1 cellular context compared by ENCODE assay signal in genomic region chr15:73630030-73630429, GRCh38.
TF ChIP-seq lines count a peak whose summit lies in the region.

No MANE protein-coding gene starts in this region.

TF ChIP-seq in H1, 55 proteins besides CTCF, POLR2A, EP300 and RAD21:
- no peak for TF ChIP-seq RFX5 (IDR thresholded peaks at IDR 0.05; ENCODE audit: borderline replicate concordance, low read depth, low read length)
- no peak for TF ChIP-seq HDAC6 (IDR thresholded peaks at IDR 0.05; ENCODE audit: low read depth, low read length)
- no peak for TF ChIP-seq CHD2 (IDR thresholded peaks at IDR 0.05; ENCODE audit: low read length)
- TF ChIP-seq, protein P1, sequence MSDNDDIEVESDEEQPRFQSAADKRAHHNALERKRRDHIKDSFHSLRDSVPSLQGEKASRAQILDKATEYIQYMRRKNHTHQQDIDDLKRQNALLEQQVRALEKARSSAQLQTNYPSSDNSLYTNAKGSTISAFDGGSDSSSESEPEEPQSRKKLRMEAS (IDR thresholded peaks at IDR 0.05): no peak
- no peak for TF ChIP-seq SIN3A (conservative IDR thresholded peaks at IDR 0.05 in 1 of 2, IDR thresholded peaks at IDR 0.05 in 1 of 2; ENCODE audit: low read depth in 1 of 2, low read length in 2 of 2)
- TF ChIP-seq SP4 (IDR thresholded peaks at IDR 0.05; ENCODE audit: low read length): no peak
- TF ChIP-seq NANOG (IDR thresholded peaks at IDR 0.05; ENCODE audit: insufficient read depth, low read depth, low read length, poor library complexity, severe bottlenecking): no peak
- no peak for TF ChIP-seq ASH2L (IDR thresholded peaks at IDR 0.05; ENCODE audit: low read length)
- TF ChIP-seq GABPA (IDR thresholded peaks at IDR 0.05; ENCODE audit: borderline replicate concordance, insufficient read depth, low read length): no peak
- TF ChIP-seq BCL11A (IDR thresholded peaks at IDR 0.05; ENCODE audit: low read depth in 2 of 2, low read length in 2 of 2): no peak
- no peak for TF ChIP-seq KDM5A (IDR thresholded peaks at IDR 0.05; ENCODE audit: low read length)
- TF ChIP-seq JUN (IDR thresholded peaks at IDR 0.05; ENCODE audit: low read depth, low read length): no peak
- no peak for TF ChIP-seq CBX8 (IDR thresholded peaks at IDR 0.05; ENCODE audit: borderline replicate concordance, low read depth, low read length)
- TF ChIP-seq SP1 (IDR thresholded peaks at IDR 0.05; ENCODE audit: low read depth, low read length): no peak
- TF ChIP-seq CHD1 (IDR thresholded peaks at IDR 0.05; ENCODE audit: low read depth, low read length): no peak
- TF ChIP-seq TBP (IDR thresholded peaks at IDR 0.05; ENCODE audit: low read depth, low read length): no peak
- TF ChIP-seq TAF1 (IDR thresholded peaks at IDR 0.05; ENCODE audit: low read depth, low read length): no peak
- no peak for TF ChIP-seq POU5F1 (IDR thresholded peaks at IDR 0.05; ENCODE audit: low read depth, low read length)
- TF ChIP-seq ATF3 (IDR thresholded peaks at IDR 0.05; ENCODE audit: insufficient read depth, low read depth, low read length): no peak
